17 cellular contexts compared by ENCODE assay signal in genomic region chr9:124663046-124663961, GRCh38.
A peak's percentile ranks its signal among the peaks of the same experiment; 100 is the strongest.
DNase-seq lines count a peak whose midpoint lies in the region; ATAC-seq and TF ChIP-seq lines count a peak whose summit lies in the region.
"Had no signal": no experiment of that assay in that cellular context is flagged by ENCODE, and none has a peak within 500 bp of the region (broad histone marks: within the 10 kb centered on the region; RNA-seq: fewer than 3 reads in every experiment).

No MANE protein-coding gene starts in this region.

- H3K9me3 ChIP-seq in prostate gland: no peaks in the 10 kb centered on the region
- H3K9me3 ChIP-seq: testis had no signal

- no peaks in the 10 kb centered on the region for H3K27me3 ChIP-seq in prostate gland (replicated peaks; ENCODE audit: insufficient read depth)
- H3K27me3 ChIP-seq: testis had no signal

- no peak overlapping the region for H3K27ac ChIP-seq in prostate gland
- H3K27ac ChIP-seq: testis had no signal

- H3K9me3 Mint-ChIP-seq in Calu3 (ENCODE audit: low read depth, unreplicated experiment) (no peaks in the 10 kb centered on the region), nephron progenitor cell (no peaks in the 10 kb centered on the region), progenitor cell of endocrine pancreas (ENCODE audit: low read depth) (no peaks in the 10 kb centered on the region)
- H3K9me3 Mint-ChIP-seq: activated naive CD8-positive, alpha-beta T cell treated with anti-CD3 and anti-CD28 coated beads, Interleukin-2, amount 50 U/mL, for 24 hours; naive B cell had no signal

- H3K27me3 Mint-ChIP-seq in Calu3 (ENCODE audit: unreplicated experiment) (no peaks in the 10 kb centered on the region), nephron progenitor cell (ENCODE audit: low read depth, poor library complexity) (no peaks in the 10 kb centered on the region), progenitor cell of endocrine pancreas (no peaks in the 10 kb centered on the region)
- H3K27me3 Mint-ChIP-seq: naive B cell had no signal

- ATAC-seq in GM21423 (IDR thresholded peaks at IDR 0.05; ENCODE audit: unreplicated experiment): no peak
- ATAC-seq: activated CD4-positive, CD25-positive, alpha-beta regulatory T cell treated with anti-CD3 and anti-CD28 coated beads, Interleukin-2, amount 50 U/mL, for 24 hours; activated naive CD8-positive, alpha-beta T cell treated with anti-CD3 and anti-CD28 coated beads, Interleukin-2, amount 50 U/mL, for 24 hours had no signal

- no peak for DNase-seq in Calu3
- DNase-seq in NB4 (ENCODE audit: low read depth): peak; percentile 40
- peak; percentile 27 for DNase-seq in cerebellar cortex (ENCODE audit: low spot score)
- DNase-seq in nephron progenitor cell: no peak
- DNase-seq in ureter (ENCODE audit: low spot score): no peak
- no peak for DNase-seq in progenitor cell of endocrine pancreas (ENCODE audit: low spot score, unreplicated experiment)
- no peak for DNase-seq in prostate gland (ENCODE audit: low spot score)
- DNase-seq: activated naive CD8-positive, alpha-beta T cell treated with anti-CD3 and anti-CD28 coated beads, Interleukin-2, amount 50 U/mL, for 24 hours; DMS153; head of caudate nucleus; naive B cell; NCI-H2029 treated with DMSO at 0.1 percent for 48 hours; NCI-H526; testis had no signal

- peaks cover 9% of the 10 kb centered on the region for H3K4me1 Mint-ChIP-seq in Calu3 (ENCODE audit: low read depth, unreplicated experiment)
- peaks cover 60% of the 10 kb centered on the region for H3K4me1 Mint-ChIP-seq in nephron progenitor cell
- peaks cover 43% of the 10 kb centered on the region for H3K4me1 Mint-ChIP-seq in progenitor cell of endocrine pancreas (ENCODE audit: low read depth)

- H3K4me3 ChIP-seq in NB4 (ENCODE audit: low read depth, low read length) (no peak overlapping the region), prostate gland (no peak overlapping the region)
- H3K4me3 ChIP-seq: lung, testis had no signal

- H3K4me3 Mint-ChIP-seq in Calu3 (ENCODE audit: low read depth, unreplicated experiment) (peak overlapping the region; percentile 34), nephron progenitor cell (peak overlapping the region; percentile 100), progenitor cell of endocrine pancreas (ENCODE audit: low read depth) (no peak overlapping the region)
- H3K4me3 Mint-ChIP-seq: activated naive CD8-positive, alpha-beta T cell treated with anti-CD3 and anti-CD28 coated beads, Interleukin-2, amount 50 U/mL, for 24 hours had no signal

- 92% methylated on average over 6 of the region's 6 CpGs for WGBS in prostate gland

- BruUV-seq in Calu3 (replicated peaks; lab: Mats Ljungman, UMichigan): no TSS peak

- H3K36me3 ChIP-seq in prostate gland: no peaks in the 10 kb centered on the region

- peaks cover 25% of the 10 kb centered on the region for H3K36me3 Mint-ChIP-seq in Calu3 (ENCODE audit: insufficient read depth, unreplicated experiment)
- H3K36me3 Mint-ChIP-seq in nephron progenitor cell (ENCODE audit: low read depth): peaks cover 22% of the 10 kb centered on the region
- H3K36me3 Mint-ChIP-seq in progenitor cell of endocrine pancreas (ENCODE audit: insufficient read depth): peaks cover 8% of the 10 kb centered on the region
- H3K36me3 Mint-ChIP-seq: naive B cell had no signal

- H3K27ac Mint-ChIP-seq in Calu3 (ENCODE audit: unreplicated experiment) (peak overlapping the region; percentile 64), nephron progenitor cell (no peak overlapping the region), progenitor cell of endocrine pancreas (no peak overlapping the region)
- H3K27ac Mint-ChIP-seq: activated naive CD8-positive, alpha-beta T cell treated with anti-CD3 and anti-CD28 coated beads, Interleukin-2, amount 50 U/mL, for 24 hours had no signal

- CTCF ChIA-PET in Calu3 (lab: Charles Lee): no interaction called here

- H3K4me1 ChIP-seq in prostate gland (replicated peaks): no peaks in the 10 kb centered on the region

- intact Hi-C loops in Calu3 (cut with micrococcal nuclease; ENCODE audit: unreplicated experiment) (no loop called here), prostate gland (cut with DNase I) (no loop called here)

- no peak for TF ChIP-seq POLR2A in NB4 (IDR thresholded peaks at IDR 0.05; ENCODE audit: extremely low read depth, insufficient read length)
- no peak for TF ChIP-seq POLR2A in prostate gland (IDR thresholded peaks at IDR 0.05)

- TF ChIP-seq CTCF in Calu3 (IDR thresholded peaks at IDR 0.05; ENCODE audit: unreplicated experiment) (no peak), NB4 (IDR thresholded peaks at IDR 0.05; ENCODE audit: low read depth, low read length) (no peak), nephron progenitor cell (IDR thresholded peaks at IDR 0.05) (no peak), progenitor cell of endocrine pancreas (IDR thresholded peaks at IDR 0.05; ENCODE audit: unreplicated experiment) (no peak), prostate gland (IDR thresholded peaks at IDR 0.05) (no peak)

Comparison
In these comparisons a context has a peak if more than half of its experiments do, and no peak if none do; other contexts are left out.
1. DNase-seq: peak in NB4 (single experiment) and cerebellar cortex (single experiment); none in Calu3 (single experiment), nephron progenitor cell (single experiment), ureter (single experiment), progenitor cell of endocrine pancreas (single experiment) and prostate gland (single experiment).